Comparison of ENCODE assay signal across 20 cellular contexts in genomic region chr1:103960710-103961109, GRCh38.
DNase-seq lines count a peak whose midpoint lies in the region; ATAC-seq, FAIRE-seq and TF ChIP-seq lines count a peak whose summit lies in the region.
"Had no signal": no experiment of that assay in that cellular context is flagged by ENCODE, and none has a peak within 500 bp of the region (broad histone marks: within the 10 kb centered on the region; RNA-seq: fewer than 3 reads in every experiment).

No MANE protein-coding gene starts in this region.

- H2BK120ac ChIP-seq in neuronal stem cell (ENCODE audit: low read depth, low read length): no peak overlapping the region

- ATAC-seq in GM18502 (IDR thresholded peaks at IDR 0.05; ENCODE audit: poor library complexity, unreplicated experiment): no peak
- ATAC-seq in left colon: no peak
- ATAC-seq: CD8-positive, alpha-beta T cell; GM12878; GM23338; HCT116 had no signal

- H3K9me3 ChIP-seq in neuronal stem cell (replicated peaks in 1 of 2; ENCODE audit: control insufficient read depth in 2 of 2, insufficient read depth in 1 of 2, low read depth in 1 of 2, low read length in 2 of 2): peaks cover 0 to 5% of the 10 kb centered on the region in 2 donors
- H3K9me3 ChIP-seq in kidney (ENCODE audit: control insufficient read depth in 1 of 2, low read length in 2 of 2): peaks cover 0 to 3% of the 10 kb centered on the region in 2 donors
- H3K9me3 ChIP-seq: Caco-2 had no signal

- no peaks in the 10 kb centered on the region for H3K9me3 Mint-ChIP-seq in type B pancreatic cell

- H4K8ac ChIP-seq in neuronal stem cell (ENCODE audit: low read depth, low read length): no peak overlapping the region

- H3K9ac ChIP-seq in neuronal stem cell (ENCODE audit: low read depth, low read length, poor library complexity) (peak overlapping the region; percentile 4), kidney (ENCODE audit: low read length in 2 of 2) (no peak overlapping the region)
- H3K9ac ChIP-seq: BLaER1 had no signal

- no peak overlapping the region for H3K4me3 Mint-ChIP-seq in type B pancreatic cell
- H3K4me3 Mint-ChIP-seq: B cell; CD4-positive, CD25-positive, alpha-beta regulatory T cell; CD8-positive, alpha-beta T cell; GM23338; H9 had no signal

- no peaks in the 10 kb centered on the region for H3K4me1 Mint-ChIP-seq in type B pancreatic cell (ENCODE audit: unreplicated experiment)
- H3K4me1 Mint-ChIP-seq: CD4-positive, CD25-positive, alpha-beta regulatory T cell; GM23338; H9 had no signal

- H3K4me1 ChIP-seq in neuronal stem cell (ENCODE audit: control insufficient read depth in 2 of 2, insufficient read depth in 1 of 2, low read depth in 1 of 2, low read length in 2 of 2) (no peaks in the 10 kb centered on the region), kidney (ENCODE audit: control insufficient read depth in 1 of 2, insufficient read depth in 1 of 2, low read depth in 1 of 2, low read length in 2 of 2) (no peaks in the 10 kb centered on the region)
- H3K4me1 ChIP-seq: Caco-2 had no signal

- no peaks in the 10 kb centered on the region for H3K79me1 ChIP-seq in neuronal stem cell (ENCODE audit: low read depth, low read length)

- no peak overlapping the region for H3K18ac ChIP-seq in neuronal stem cell (ENCODE audit: low read length)

- no peak overlapping the region for H3K23ac ChIP-seq in neuronal stem cell (ENCODE audit: low read depth, low read length, poor library complexity)

- DNase-seq in UCSD-AML1 (lab: John Stamatoyannopoulos, UW; ENCODE audit: unreplicated experiment): peak; percentile 1
- no peak for DNase-seq in neuronal stem cell (ENCODE audit: low spot score)
- peak; percentile 59 for DNase-seq in type B pancreatic cell (ENCODE audit: extremely low spot score, unreplicated experiment)
- no peak for DNase-seq in left colon
- no peak for DNase-seq in kidney
- DNase-seq: Caco-2; CD4-positive, CD25-positive, alpha-beta regulatory T cell; DMS153; GDM1; H9 had no signal

- H3K27ac Mint-ChIP-seq in type B pancreatic cell: no peak overlapping the region
- H3K27ac Mint-ChIP-seq: B cell; CD4-positive, CD25-positive, alpha-beta regulatory T cell; CD8-positive, alpha-beta T cell; GM23338 had no signal

- H2BK12ac ChIP-seq in neuronal stem cell (ENCODE audit: low read length): no peak overlapping the region

- no peak overlapping the region for H2BK15ac ChIP-seq in neuronal stem cell (ENCODE audit: low read length)

- H3K4ac ChIP-seq in neuronal stem cell (ENCODE audit: low read length): no peak overlapping the region

- H2BK5ac ChIP-seq in neuronal stem cell (ENCODE audit: low read length): no peak overlapping the region

- H3K4me2 ChIP-seq in neuronal stem cell (ENCODE audit: insufficient read depth, low read length, poor library complexity, severe bottlenecking): no peak overlapping the region
- H3K4me2 ChIP-seq: BLaER1, GM23338 had no signal

- TF ChIP-seq CTCF in type B pancreatic cell (conservative IDR thresholded peaks at IDR 0.05) (no peak), kidney (IDR thresholded peaks at IDR 0.05; ENCODE audit: borderline replicate concordance, extremely low read depth, insufficient read depth) (no peak)

- H2AK5ac ChIP-seq in neuronal stem cell (ENCODE audit: low read depth, low read length): no peak overlapping the region

- WGBS in neuronal stem cell (ENCODE audit: extremely low coverage in 2 of 2, insufficient read length in 2 of 2, insufficient replicate concordance in 1 of 2), 2 donors: no CpG with 5 or more reads among the region's 6 CpGs

- H3K4me3 ChIP-seq in neuronal stem cell (ENCODE audit: low read length in 2 of 2) (no peak overlapping the region), kidney (ENCODE audit: low read length in 2 of 2) (no peak overlapping the region)
- H3K4me3 ChIP-seq: BLaER1, GM12878, GM23338 had no signal

- H3K14ac ChIP-seq in neuronal stem cell (ENCODE audit: low read length): no peak overlapping the region

- H2AFZ ChIP-seq in neuronal stem cell (ENCODE audit: low read length): peak overlapping the region; percentile 7
- H2AFZ ChIP-seq: GM23338 had no signal

- H3K27me3 Mint-ChIP-seq in type B pancreatic cell: no peaks in the 10 kb centered on the region
- H3K27me3 Mint-ChIP-seq: B cell; CD4-positive, CD25-positive, alpha-beta regulatory T cell had no signal

- no peaks in the 10 kb centered on the region for H3K36me3 Mint-ChIP-seq in type B pancreatic cell
- H3K36me3 Mint-ChIP-seq: CD4-positive, CD25-positive, alpha-beta regulatory T cell; CD8-positive, alpha-beta T cell had no signal

- H3K36me3 ChIP-seq in neuronal stem cell (replicated peaks in 1 of 2; ENCODE audit: control insufficient read depth in 2 of 2, insufficient read depth in 2 of 2, low read length in 2 of 2) (no peaks in the 10 kb centered on the region), kidney (ENCODE audit: control insufficient read depth in 1 of 2, insufficient read depth in 2 of 2, low read length in 2 of 2) (no peaks in the 10 kb centered on the region)
- H3K36me3 ChIP-seq: BLaER1 had no signal

- no peak for FAIRE-seq in kidney (lab: Jason Lieb, UNC)
- FAIRE-seq: GM12878, GM18507 had no signal

- no peak overlapping the region for H4K91ac ChIP-seq in neuronal stem cell (ENCODE audit: low read depth, low read length, poor library complexity)

- no peak overlapping the region for H3K27ac ChIP-seq in neuronal stem cell (replicated peaks; ENCODE audit: low read length)
- no peak overlapping the region for H3K27ac ChIP-seq in kidney (ENCODE audit: low read depth in 2 of 2, low read length in 2 of 2)
- H3K27ac ChIP-seq: 22Rv1, BLaER1, C4-2B had no signal

- H3K27me3 ChIP-seq in neuronal stem cell (ENCODE audit: control insufficient read depth in 3 of 3, insufficient read depth in 3 of 3, low read depth in 1 of 3, low read length in 3 of 3): no peaks in the 10 kb centered on the region
- H3K27me3 ChIP-seq: BLaER1 had no signal

- intact Hi-C loops in left colon (cut with DNase I, micrococcal nuclease) (no loop called here), kidney (cut with DNase I) (no loop called here)

Comparison
In these comparisons a context has a peak if more than half of its experiments do, and no peak if none do; other contexts are left out.
1. DNase-seq: peak in UCSD-AML1 (single experiment) and type B pancreatic cell (single experiment); none in neuronal stem cell (single experiment), left colon (0 of 2) and kidney (single experiment).